In genomic region chr14:93522221-93522620, GRCh38 we compare ENCODE assay signal across 27 cellular contexts.
A peak's percentile ranks its signal among the peaks of the same experiment; 100 is the strongest.
DNase-seq lines count a peak whose midpoint lies in the region; ATAC-seq, FAIRE-seq and TF ChIP-seq lines count a peak whose summit lies in the region.
"Had no signal": no experiment of that assay in that cellular context is flagged by ENCODE, and none has a peak within 500 bp of the region (broad histone marks: within the 10 kb centered on the region; RNA-seq: fewer than 3 reads in every experiment).

No MANE protein-coding gene starts in this region.

- H3K36me3 ChIP-seq in astrocyte (ENCODE audit: insufficient read depth, low read length) (no peaks in the 10 kb centered on the region), trophoblast cell (ENCODE audit: control insufficient read depth in 1 of 2, insufficient read depth in 2 of 2, low read length in 2 of 2) (no peaks in the 10 kb centered on the region), lower lobe of right lung (no peaks in the 10 kb centered on the region)
- H3K36me3 ChIP-seq: BLaER1 had no signal

- H4K20me1 ChIP-seq in astrocyte (ENCODE audit: insufficient read depth, low read length) = no peaks in the 10 kb centered on the region
- H4K20me1 ChIP-seq: BLaER1 had no signal

- H3K9me3 ChIP-seq in astrocyte (ENCODE audit: insufficient read depth, low read depth, low read length) = no peaks in the 10 kb centered on the region
- no peaks in the 10 kb centered on the region for H3K9me3 ChIP-seq in trophoblast cell (ENCODE audit: insufficient read depth, low read depth, low read length)
- peaks cover 21% of the 10 kb centered on the region for H3K9me3 ChIP-seq in lower lobe of right lung
- H3K9me3 ChIP-seq: BE2C had no signal

- no peak overlapping the region for H4K8ac ChIP-seq in trophoblast cell (ENCODE audit: low read depth, low read length)

- ATAC-seq in lower lobe of right lung = no peak

- no peak overlapping the region for H3K4me3 Mint-ChIP-seq in astrocyte (ENCODE audit: unreplicated experiment)
- H3K4me3 Mint-ChIP-seq: CD14-positive monocyte; CD4-positive, alpha-beta memory T cell; CD4-positive, CD25-positive, alpha-beta regulatory T cell; CD8-positive, alpha-beta memory T cell had no signal

- H3K79me2 ChIP-seq in astrocyte (ENCODE audit: insufficient read depth, low read length) = no peaks in the 10 kb centered on the region
- H3K79me2 ChIP-seq in trophoblast cell (ENCODE audit: control insufficient read depth, insufficient read depth, low read length, poor library complexity) = no peaks in the 10 kb centered on the region

- H3K23ac ChIP-seq in trophoblast cell (ENCODE audit: low read length) = no peak overlapping the region

- H3K4ac ChIP-seq in trophoblast cell (ENCODE audit: low read depth, low read length) = no peak overlapping the region

- H3K9me3 Mint-ChIP-seq in astrocyte (ENCODE audit: unreplicated experiment) = peaks cover 15% of the 10 kb centered on the region

- no peak overlapping the region for H4K12ac ChIP-seq in trophoblast cell (ENCODE audit: low read depth, low read length)

- intact Hi-C loops in lower lobe of right lung (cut with DNase I) = no loop called here

- DNase-seq in astrocyte (ENCODE audit: low read depth) (peak; percentile 35), fibroblast of the aortic adventitia (ENCODE audit: low read depth) (peak; percentile 43), trophoblast cell (peak; percentile 24 to 77), lower lobe of right lung (no peak), GM03348 (ENCODE audit: low spot score) (no peak), pons (ENCODE audit: low spot score) (no peak)
- DNase-seq in activated CD8-positive, alpha-beta memory T cell treated with anti-CD3 and anti-CD28 coated beads for 24 hours = no peak
- DNase-seq: 8988T; ACHN; BE2C; C1 segment of cervical spinal cord; CD4-positive, alpha-beta memory T cell; CD4-positive, CD25-positive, alpha-beta regulatory T cell; CD8-positive, alpha-beta memory T cell; COR-L47; DMS 273 treated with DMSO at 0.1 percent for 48 hours; DMS153; DMS53; DMS79; DND-41; EL; GDM1 had no signal

- no peaks in the 10 kb centered on the region for H3K27me3 Mint-ChIP-seq in astrocyte (ENCODE audit: low read depth, unreplicated experiment)

- no peaks in the 10 kb centered on the region for H3K4me1 ChIP-seq in astrocyte (ENCODE audit: insufficient read depth, low read length)
- no peaks in the 10 kb centered on the region for H3K4me1 ChIP-seq in trophoblast cell (ENCODE audit: control insufficient read depth in 1 of 2, insufficient read depth in 2 of 2, low read length in 2 of 2)
- H3K4me1 ChIP-seq in lower lobe of right lung = no peaks in the 10 kb centered on the region
- H3K4me1 ChIP-seq: BLaER1 had no signal

- H3K9ac ChIP-seq in astrocyte (ENCODE audit: low read length) (no peak overlapping the region), trophoblast cell (ENCODE audit: low read length) (no peak overlapping the region)
- H3K9ac ChIP-seq: BLaER1 had no signal

- no peak overlapping the region for H2BK12ac ChIP-seq in trophoblast cell (ENCODE audit: low read length)

- H3K14ac ChIP-seq in trophoblast cell (ENCODE audit: low read length) = no peak overlapping the region

- H3K27me3 ChIP-seq in astrocyte (ENCODE audit: insufficient read depth, low read length) (no peaks in the 10 kb centered on the region), trophoblast cell (ENCODE audit: insufficient read depth, low read length) (no peaks in the 10 kb centered on the region), lower lobe of right lung (ENCODE audit: low read depth) (no peaks in the 10 kb centered on the region)
- H3K27me3 ChIP-seq: BE2C, BLaER1 had no signal

- H3K27ac ChIP-seq in astrocyte (ENCODE audit: low read depth, low read length) (no peak overlapping the region), trophoblast cell (ENCODE audit: low read depth, low read length) (no peak overlapping the region), lower lobe of right lung (no peak overlapping the region)
- H3K27ac ChIP-seq: BLaER1 had no signal

- no peak overlapping the region for H2AK5ac ChIP-seq in trophoblast cell (ENCODE audit: low read length)

- no peak for FAIRE-seq in astrocyte (lab: Jason Lieb, UNC)
- FAIRE-seq: A204.1, GM12891, GM19239 had no signal

- no peaks in the 10 kb centered on the region for H3K79me1 ChIP-seq in trophoblast cell (ENCODE audit: low read length)

- no peak overlapping the region for H2BK5ac ChIP-seq in trophoblast cell (ENCODE audit: low read depth, low read length, poor library complexity)

- TF ChIP-seq CTCF in astrocyte (IDR thresholded peaks at IDR 0.05; ENCODE audit: insufficient read depth, low read depth, low read length) (no peak), fibroblast of the aortic adventitia (IDR thresholded peaks at IDR 0.05; ENCODE audit: insufficient read depth, low read length) (no peak), lower lobe of right lung (IDR thresholded peaks at IDR 0.05) (no peak)

- no peak overlapping the region for H3K27ac Mint-ChIP-seq in astrocyte (ENCODE audit: unreplicated experiment)
- H3K27ac Mint-ChIP-seq: CD14-positive monocyte; CD4-positive, alpha-beta memory T cell; CD4-positive, CD25-positive, alpha-beta regulatory T cell; CD8-positive, alpha-beta memory T cell had no signal

- H3K4me3 ChIP-seq in astrocyte (ENCODE audit: insufficient read depth, low read depth, low read length) (no peak overlapping the region), fibroblast of the aortic adventitia (ENCODE audit: low read depth, low read length) (no peak overlapping the region), trophoblast cell (ENCODE audit: low read depth, low read length) (no peak overlapping the region), lower lobe of right lung (no peak overlapping the region)
- H3K4me3 ChIP-seq: BLaER1 had no signal

- H3K4me2 ChIP-seq in astrocyte (ENCODE audit: low read length) (no peak overlapping the region), trophoblast cell (ENCODE audit: low read length) (no peak overlapping the region)
- H3K4me2 ChIP-seq: BLaER1 had no signal

- no peaks in the 10 kb centered on the region for H3K36me3 Mint-ChIP-seq in astrocyte (ENCODE audit: low read depth, unreplicated experiment)
- H3K36me3 Mint-ChIP-seq: CD14-positive monocyte; CD4-positive, CD25-positive, alpha-beta regulatory T cell; CD8-positive, alpha-beta memory T cell had no signal

- no peak overlapping the region for H4K91ac ChIP-seq in trophoblast cell (ENCODE audit: low read depth, low read length)

- H2BK120ac ChIP-seq in trophoblast cell (ENCODE audit: insufficient read depth, low read length, poor library complexity) = no peak overlapping the region

- H3K4me1 Mint-ChIP-seq in astrocyte (ENCODE audit: low read depth, unreplicated experiment) = peaks cover 1% of the 10 kb centered on the region
- H3K4me1 Mint-ChIP-seq: CD4-positive, alpha-beta memory T cell; CD4-positive, CD25-positive, alpha-beta regulatory T cell; CD8-positive, alpha-beta memory T cell had no signal

- H2AFZ ChIP-seq in astrocyte (ENCODE audit: low read depth, low read length) (no peak overlapping the region), trophoblast cell (ENCODE audit: insufficient read depth, low read length, poor library complexity) (no peak overlapping the region)

- H3K18ac ChIP-seq in trophoblast cell (ENCODE audit: low read length) = no peak overlapping the region

Comparison
In these comparisons a context has a peak if more than half of its experiments do, and no peak if none do; other contexts are left out.
1. DNase-seq: peak in astrocyte (single experiment), fibroblast of the aortic adventitia (single experiment) and trophoblast cell (2 of 2); none in lower lobe of right lung (single experiment), GM03348 (single experiment), activated CD8-positive, alpha-beta memory T cell treated with anti-CD3 and anti-CD28 coated beads for 24 hours (single experiment) and pons (single experiment).